Comparison of ENCODE assay signal across 29 cellular contexts in genomic region chr14:104416383-104416782, GRCh38.
"Had no signal": no experiment of that assay in that cellular context is flagged by ENCODE, and none has a peak within 500 bp of the region (broad histone marks: within the 10 kb centered on the region; RNA-seq: fewer than 3 reads in every experiment).

No MANE protein-coding gene starts in this region.

- H3K27me3 ChIP-seq: stomach, suprapubic skin, testis, thyroid gland, tibial nerve, upper lobe of left lung, upper lobe of right lung, uterus, vagina had no signal

- H3K36me3 Mint-ChIP-seq: stimulated activated effector memory CD8-positive, alpha-beta T cell treated with anti-CD3 and anti-CD28 coated beads, Interleukin-12 subunit alpha, Interleukin-12 subunit beta, amount 100 ng/mL, for 72 hours; stimulated activated memory B cell treated with anti-CD40 and anti-IgM and Interleukin-4, amounts not matched to agents 10 μg/mL and 1 μg/mL and 100 μg/mL, for 72 hours; stimulated activated naive B cell treated with anti-CD40 and anti-IgM and Interleukin-4, amounts not matched to agents 10 μg/mL and 1 μg/mL and 100 μg/mL, for 72 hours; type B pancreatic cell had no signal

- DNase-seq: stimulated activated CD4-positive, alpha-beta T cell treated with anti-CD3 and anti-CD28 coated beads, Interleukin-2, amount 100 ng/mL, for 48 hours; stimulated activated CD4-positive, alpha-beta T cell treated with anti-CD3 and anti-CD28 coated beads, Interleukin-4, amount 100 ng/mL, for 1 hour; stimulated activated CD4-positive, alpha-beta T cell treated with anti-CD3 and anti-CD28 coated beads, Interleukin-4, amount 100 ng/mL, for 24 hours; stimulated activated CD4-positive, alpha-beta T cell treated with anti-CD3 and anti-CD28 coated beads, Interleukin-4, amount 100 ng/mL, for 4 hours; stimulated activated CD8-positive, alpha-beta memory T cell treated with anti-CD3 and anti-CD28 coated beads, Interleukin-4, amount 100 ng/mL, for 48 hours; stimulated activated naive B cell treated with anti-CD40 and anti-IgM and Interleukin-4, amounts not matched to agents 10 μg/mL and 1 μg/mL and 100 μg/mL, for 72 hours; stimulated activated naive CD4-positive, alpha-beta T cell; stimulated activated naive CD4-positive, alpha-beta T cell treated with Interleukin-2 at 50 U/mL for 16 hours; stimulated activated naive CD8-positive, alpha-beta T cell treated with anti-CD3 and anti-CD28 coated beads, Interleukin-15, amount 100 ng/mL, for 72 hours; stimulated activated naive CD8-positive, alpha-beta T cell treated with anti-CD3 and anti-CD28 coated beads, Interleukin-15, Interleukin-2, amounts not matched to agents 100 U/mL and 50 U/mL, for 24 hours; stomach; substantia nigra; testis; thyroid gland; tibial artery; transverse colon; trophoblast cell; upper lobe of left lung; upper lobe of right lung; uterus had no signal

- H3K4me3 Mint-ChIP-seq: stimulated activated effector memory CD8-positive, alpha-beta T cell treated with anti-CD3 and anti-CD28 coated beads, Interleukin-12 subunit alpha, Interleukin-12 subunit beta, amount 100 ng/mL, for 72 hours; stimulated activated memory B cell treated with anti-CD40 and anti-IgM and Interleukin-4, amounts not matched to agents 10 μg/mL and 1 μg/mL and 100 μg/mL, for 72 hours; stimulated activated naive B cell treated with anti-CD40 and anti-IgM and Interleukin-4, amounts not matched to agents 10 μg/mL and 1 μg/mL and 100 μg/mL, for 72 hours; stimulated activated naive CD8-positive, alpha-beta T cell treated with anti-CD3 and anti-CD28 coated beads, Interleukin-15, amount 100 ng/mL, for 72 hours; stimulated activated naive CD8-positive, alpha-beta T cell treated with anti-CD3 and anti-CD28 coated beads, Interleukin-15, Interleukin-2, amounts not matched to agents 100 ng/mL and 50 ng/mL, for 24 hours; type B pancreatic cell had no signal

- H3K4me1 ChIP-seq: stomach, suprapubic skin, testis, thyroid gland, tibial artery, tibial nerve, transverse colon, upper lobe of left lung, upper lobe of right lung, uterus, vagina had no signal

- H3K4me3 ChIP-seq: stomach, suprapubic skin, testis, thoracic aorta, thyroid gland, tibial artery, tibial nerve, transverse colon, upper lobe of left lung, upper lobe of right lung, uterus, vagina had no signal

- H3K9me3 Mint-ChIP-seq: stimulated activated effector memory CD8-positive, alpha-beta T cell treated with anti-CD3 and anti-CD28 coated beads, Interleukin-12 subunit alpha, Interleukin-12 subunit beta, amount 100 ng/mL, for 72 hours; stimulated activated memory B cell treated with anti-CD40 and anti-IgM and Interleukin-4, amounts not matched to agents 10 μg/mL and 1 μg/mL and 100 μg/mL, for 72 hours; stimulated activated naive CD8-positive, alpha-beta T cell treated with anti-CD3 and anti-CD28 coated beads, Interleukin-15, amount 100 ng/mL, for 72 hours; stimulated activated naive CD8-positive, alpha-beta T cell treated with anti-CD3 and anti-CD28 coated beads, Interleukin-15, Interleukin-2, amounts not matched to agents 100 ng/mL and 50 ng/mL, for 24 hours; type B pancreatic cell had no signal

- ATAC-seq: stimulated activated effector memory CD8-positive, alpha-beta T cell treated with anti-CD3 and anti-CD28 coated beads, Interleukin-12 subunit alpha, Interleukin-12 subunit beta, amount 100 ng/mL, for 72 hours; stimulated activated memory B cell treated with anti-CD40 and anti-IgM and Interleukin-4, amounts not matched to agents 10 μg/mL and 1 μg/mL and 100 μg/mL, for 72 hours; stimulated activated naive B cell treated with anti-CD40 and anti-IgM and Interleukin-4, amounts not matched to agents 10 μg/mL and 1 μg/mL and 100 μg/mL, for 72 hours; stimulated activated naive CD8-positive, alpha-beta T cell treated with anti-CD3 and anti-CD28 coated beads, Interleukin-15, amount 100 ng/mL, for 72 hours; stimulated activated naive CD8-positive, alpha-beta T cell treated with anti-CD3 and anti-CD28 coated beads, Interleukin-15, Interleukin-2, amounts not matched to agents 100 U/mL and 50 U/mL, for 24 hours; upper lobe of right lung had no signal

- H3K27ac Mint-ChIP-seq: stimulated activated effector memory CD8-positive, alpha-beta T cell treated with anti-CD3 and anti-CD28 coated beads, Interleukin-12 subunit alpha, Interleukin-12 subunit beta, amount 100 ng/mL, for 72 hours; stimulated activated memory B cell treated with anti-CD40 and anti-IgM and Interleukin-4, amounts not matched to agents 10 μg/mL and 1 μg/mL and 100 μg/mL, for 72 hours; stimulated activated naive B cell treated with anti-CD40 and anti-IgM and Interleukin-4, amounts not matched to agents 10 μg/mL and 1 μg/mL and 100 μg/mL, for 72 hours; stimulated activated naive CD8-positive, alpha-beta T cell treated with anti-CD3 and anti-CD28 coated beads, Interleukin-15, amount 100 ng/mL, for 72 hours; stimulated activated naive CD8-positive, alpha-beta T cell treated with anti-CD3 and anti-CD28 coated beads, Interleukin-15, Interleukin-2, amounts not matched to agents 100 ng/mL and 50 ng/mL, for 24 hours; type B pancreatic cell had no signal

- FAIRE-seq: urothelium cell line had no signal

- H3K9me3 ChIP-seq: stomach, suprapubic skin, testis, thoracic aorta, thyroid gland, tibial artery, tibial nerve, transverse colon, upper lobe of left lung, upper lobe of right lung, uterus, vagina had no signal

- H3K27ac ChIP-seq: stomach, suprapubic skin, testis, thoracic aorta, thyroid gland, tibial artery, tibial nerve, transverse colon, upper lobe of left lung, upper lobe of right lung, uterus, vagina had no signal

- H3K36me3 ChIP-seq: stomach, suprapubic skin, thoracic aorta, thyroid gland, tibial artery, tibial nerve, transverse colon, upper lobe of left lung, upper lobe of right lung, uterus, vagina had no signal

- H3K4me1 Mint-ChIP-seq: stimulated activated naive B cell treated with anti-CD40 and anti-IgM and Interleukin-4, amounts not matched to agents 10 μg/mL and 1 μg/mL and 100 μg/mL, for 72 hours; stimulated activated naive CD8-positive, alpha-beta T cell treated with anti-CD3 and anti-CD28 coated beads, Interleukin-15, amount 100 ng/mL, for 72 hours had no signal

- H3K27me3 Mint-ChIP-seq: stimulated activated naive CD8-positive, alpha-beta T cell treated with anti-CD3 and anti-CD28 coated beads, Interleukin-15, Interleukin-2, amounts not matched to agents 100 ng/mL and 50 ng/mL, for 24 hours had no signal
